Comparison of ENCODE assay signal across 33 cellular contexts in genomic region chr7:116311262-116311661, GRCh38.
"Had no signal": no experiment of that assay in that cellular context is flagged by ENCODE, and none has a peak within 500 bp of the region (broad histone marks: within the 10 kb centered on the region; RNA-seq: fewer than 3 reads in every experiment).

No MANE protein-coding gene starts in this region.

- H3K9me3 Mint-ChIP-seq: natural killer cell; nephron; neural crest cell; stimulated activated memory B cell treated with anti-CD40 and anti-IgM and Interleukin-4, amounts not matched to agents 10 μg/mL and 1 μg/mL and 100 μg/mL, for 72 hours; stimulated activated naive CD8-positive, alpha-beta T cell treated with anti-CD3 and anti-CD28 coated beads, Interleukin-15, amount 100 ng/mL, for 72 hours; type B pancreatic cell had no signal

- H3K4me2 ChIP-seq: smooth muscle cell had no signal

- H3K36me3 Mint-ChIP-seq: naive thymus-derived CD4-positive, alpha-beta T cell; natural killer cell; stimulated activated memory B cell treated with anti-CD40 and anti-IgM and Interleukin-4, amounts not matched to agents 10 μg/mL and 1 μg/mL and 100 μg/mL, for 72 hours; type B pancreatic cell had no signal

- H3K4me1 Mint-ChIP-seq: naive thymus-derived CD4-positive, alpha-beta T cell; natural killer cell; nephron; stimulated activated naive CD8-positive, alpha-beta T cell treated with anti-CD3 and anti-CD28 coated beads, Interleukin-15, amount 100 ng/mL, for 72 hours had no signal

- H3K4me1 ChIP-seq: parathyroid adenoma, psoas muscle, testis, upper lobe of right lung had no signal

- ATAC-seq: naive thymus-derived CD4-positive, alpha-beta T cell; natural killer cell; psoas muscle; right cardiac atrium; sciatic nerve; stimulated activated memory B cell treated with anti-CD40 and anti-IgM and Interleukin-4, amounts not matched to agents 10 μg/mL and 1 μg/mL and 100 μg/mL, for 72 hours; stimulated activated naive CD8-positive, alpha-beta T cell treated with anti-CD3 and anti-CD28 coated beads, Interleukin-15, amount 100 ng/mL, for 72 hours; upper lobe of right lung had no signal

- H3K27ac ChIP-seq: neutrophil, ovary, parathyroid adenoma, psoas muscle, skin epidermis, spleen, suprapubic skin, testis, tibial artery, transverse colon, upper lobe of right lung, uterus had no signal

- H3K27ac Mint-ChIP-seq: naive thymus-derived CD4-positive, alpha-beta T cell; natural killer cell; nephron; progenitor cell of endocrine pancreas; stimulated activated memory B cell treated with anti-CD40 and anti-IgM and Interleukin-4, amounts not matched to agents 10 μg/mL and 1 μg/mL and 100 μg/mL, for 72 hours; stimulated activated naive CD8-positive, alpha-beta T cell treated with anti-CD3 and anti-CD28 coated beads, Interleukin-15, amount 100 ng/mL, for 72 hours; type B pancreatic cell had no signal

- H2AFZ ChIP-seq: parathyroid adenoma had no signal

- H3K9ac ChIP-seq: parathyroid adenoma had no signal

- H3K79me2 ChIP-seq: parathyroid adenoma had no signal

- H3K4me3 Mint-ChIP-seq: naive thymus-derived CD4-positive, alpha-beta T cell; natural killer cell; nephron; neural crest cell; stimulated activated memory B cell treated with anti-CD40 and anti-IgM and Interleukin-4, amounts not matched to agents 10 μg/mL and 1 μg/mL and 100 μg/mL, for 72 hours; stimulated activated naive CD8-positive, alpha-beta T cell treated with anti-CD3 and anti-CD28 coated beads, Interleukin-15, amount 100 ng/mL, for 72 hours; type B pancreatic cell had no signal

- H3K36me3 ChIP-seq: neutrophil, ovary, spleen, suprapubic skin, tibial artery, transverse colon, upper lobe of right lung, uterus had no signal

- DNase-seq: naive thymus-derived CD4-positive, alpha-beta T cell; natural killer cell; nucleus accumbens; ovary; posterior cingulate gyrus; psoas muscle; right cardiac atrium; spleen; stimulated activated CD4-positive, alpha-beta T cell treated with anti-CD3 and anti-CD28 coated beads, Interleukin-12 subunit alpha, Interleukin-12 subunit beta, amount 100 ng/mL, for 4 hours; stimulated activated CD4-positive, alpha-beta T cell treated with anti-CD3 and anti-CD28 coated beads, Interleukin-1b, Interleukin-23, amount 100 ng/mL, for 48 hours; stimulated activated CD4-positive, alpha-beta T cell treated with anti-CD3 and anti-CD28 coated beads, Interleukin-4, amount 100 ng/mL, for 1 hour; stimulated activated CD4-positive, alpha-beta T cell treated with anti-CD3 and anti-CD28 coated beads, Interleukin-4, amount 100 ng/mL, for 4 hours; stimulated activated CD8-positive, alpha-beta memory T cell treated with anti-CD3 and anti-CD28 coated beads, Interleukin-4, amount 100 ng/mL, for 48 hours; stimulated activated naive CD4-positive, alpha-beta T cell; stimulated activated naive CD8-positive, alpha-beta T cell treated with anti-CD3 and anti-CD28 coated beads, Interleukin-15, amount 100 ng/mL, for 72 hours; stimulated activated naive CD8-positive, alpha-beta T cell treated with anti-CD3 and anti-CD28 coated beads, Interleukin-15, Interleukin-2, amounts not matched to agents 100 U/mL and 50 U/mL, for 24 hours; substantia nigra; testis; tibial artery; transverse colon; upper lobe of right lung; uterus had no signal

- H3K27me3 Mint-ChIP-seq: progenitor cell of endocrine pancreas; stimulated activated memory B cell treated with anti-CD40 and anti-IgM and Interleukin-4, amounts not matched to agents 10 μg/mL and 1 μg/mL and 100 μg/mL, for 72 hours; stimulated activated naive CD8-positive, alpha-beta T cell treated with anti-CD3 and anti-CD28 coated beads, Interleukin-15, amount 100 ng/mL, for 72 hours had no signal

- H3K4me3 ChIP-seq: ovary, psoas muscle, skin epidermis, smooth muscle cell, spleen, suprapubic skin, testis, tibial artery, transverse colon, upper lobe of right lung, uterus had no signal

- H3K9me3 ChIP-seq: neutrophil, ovary, psoas muscle, spleen, suprapubic skin, testis, tibial artery, transverse colon, upper lobe of right lung, uterus had no signal

- H3K27me3 ChIP-seq: neutrophil, ovary, spleen, suprapubic skin, testis, tibial artery, transverse colon, upper lobe of right lung, uterus had no signal
